Comparison of ENCODE assay signal across 8 cellular contexts in the genomic region with DNA sequence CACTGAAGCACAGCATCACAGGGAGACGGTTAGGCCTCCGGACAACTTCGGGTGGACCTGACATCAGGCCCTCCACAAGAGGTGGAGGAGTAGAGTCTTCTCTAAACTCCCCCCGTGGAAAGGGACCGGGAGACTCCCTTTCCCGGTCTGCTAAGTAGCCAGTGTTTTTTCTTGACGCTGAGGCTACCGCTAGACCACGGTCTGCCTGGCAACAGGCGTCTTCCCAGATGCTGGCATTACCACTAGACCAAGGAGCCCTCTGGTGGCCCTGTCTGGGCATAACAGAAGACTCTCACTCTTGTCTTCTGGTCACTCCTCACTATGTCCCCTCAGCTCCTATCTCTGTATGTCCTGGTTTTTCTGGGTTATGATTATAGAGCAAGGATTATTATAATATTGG.
DNase-seq lines count a peak whose midpoint lies in the region; ATAC-seq and TF ChIP-seq lines count a peak whose summit lies in the region.
"Not testable (repeated sequence)": the region's sequence is repeated elsewhere in the genome, so short reads cannot be mapped to it uniquely, and the experiment has no call there.

No MANE protein-coding gene starts in this region.

- intact Hi-C loops in A673 (cut with micrococcal nuclease; ENCODE audit: unreplicated experiment); PC-3 (cut with micrococcal nuclease): not testable (repeated sequence)

- CTCF ChIA-PET in A673 (lab: Charles Lee); PC-3 (lab: Charles Lee): not testable (repeated sequence)

- not testable (repeated sequence) for BruUV-seq in A673 (replicated peaks; lab: Mats Ljungman, UMichigan); PC-3 (replicated peaks; lab: Mats Ljungman, UMichigan)

- H3F3A ChIP-seq in MM.1S (ENCODE audit: insufficient read depth, low read length); PC-3 (ENCODE audit: low read length, unreplicated experiment): not testable (repeated sequence)

- not testable (repeated sequence) for H3K4me1 ChIP-seq in A673 (ENCODE audit: insufficient read depth, low read length, poor library complexity, severe bottlenecking); MM.1S (ENCODE audit: low read length); PC-3 (ENCODE audit: insufficient read depth, low read length)

- not testable (repeated sequence) for H3K4me3 ChIP-seq in A673 (ENCODE audit: low read depth, low read length, poor library complexity, severe bottlenecking); MM.1S (ENCODE audit: low read length); PC-3 (ENCODE audit: low read length); cardiac fibroblast (replicated peaks in 1 of 2; ENCODE audit: low read depth in 2 of 2, low read length in 2 of 2)

- H4K20me1 ChIP-seq in MM.1S (ENCODE audit: insufficient read depth, low read length); PC-3 (ENCODE audit: low read length): not testable (repeated sequence)

- H3K36me3 ChIP-seq in A673 (ENCODE audit: insufficient read depth, low read length, poor library complexity, severe bottlenecking); MM.1S (replicated peaks; ENCODE audit: insufficient read depth, low read length); PC-3 (ENCODE audit: low read depth, low read length): not testable (repeated sequence)

- not testable (repeated sequence) for H3K9me3 ChIP-seq in A673 (ENCODE audit: low read depth, low read length, poor library complexity, severe bottlenecking); MM.1S (replicated peaks; ENCODE audit: insufficient read depth, low read length); PC-3 (ENCODE audit: low read length)

- not testable (repeated sequence) for H3K27ac ChIP-seq in A673 (ENCODE audit: low read depth, low read length, poor library complexity, severe bottlenecking); MM.1S (ENCODE audit: low read length); PC-3 (ENCODE audit: low read length); VCaP

- TF ChIP-seq CTCF in A673 (conservative IDR thresholded peaks at IDR 0.05; ENCODE audit: low read depth, low read length) = not testable (repeated sequence)
- peak; percentile 33 for TF ChIP-seq CTCF in GM13977 (IDR thresholded peaks at IDR 0.05; ENCODE audit: extremely low read depth, insufficient read depth, missing control alignments)
- peak; percentile 21 for TF ChIP-seq CTCF in MM.1S (IDR thresholded peaks at IDR 0.05; ENCODE audit: low read length)
- peak; percentile 37; the same call in 1 of the 2 replicates for TF ChIP-seq CTCF in PC-3 (conservative IDR thresholded peaks at IDR 0.05; ENCODE audit: low read depth, low read length)
- TF ChIP-seq CTCF in VCaP (conservative IDR thresholded peaks at IDR 0.05) = 0 out of 2 replicates have a peak, but pooled peaks have one; percentile 22
- TF ChIP-seq CTCF in cardiac fibroblast (IDR thresholded peaks at IDR 0.05; ENCODE audit: low read depth, low read length) = peak; percentile 7

- POLR2A ChIA-PET in A673 (lab: Charles Lee; ENCODE audit: low non-redundant PET); PC-3 (lab: Charles Lee; ENCODE audit: unreplicated experiment): not testable (repeated sequence)

- not testable (repeated sequence) for H3K27me3 ChIP-seq in A673 (replicated peaks; ENCODE audit: insufficient read depth, low read depth, low read length, poor library complexity); MM.1S (replicated peaks; ENCODE audit: insufficient read depth, low read length); PC-3 (ENCODE audit: low read length)

- ATAC-seq in PC-3 = not testable (repeated sequence)

- in situ Hi-C loops in GM13977 (cut with MboI; ENCODE audit: low pct_unique_long_range_greater_than_20kb, low sequenced_read_pairs, unreplicated experiment) = not testable (repeated sequence)

- H2AFZ ChIP-seq in MM.1S (ENCODE audit: low read length); PC-3 (ENCODE audit: low read length): not testable (repeated sequence)

- not testable (repeated sequence) for H3K9ac ChIP-seq in MM.1S (ENCODE audit: low read length); PC-3 (ENCODE audit: low read length)

- peak; percentile 1 for DNase-seq in A673 (ENCODE audit: low spot score)
- DNase-seq in GM13977 (ENCODE audit: low spot score); MM.1S: not testable (repeated sequence)
- peak; percentile 37 for DNase-seq in PC-3
- DNase-seq in cardiac fibroblast (ENCODE audit: low read depth in 2 of 2) = peak in 1 of 2 donors; percentile 0
- DNase-seq in iPS DF 19.7 (ENCODE audit: low read depth, low spot score) = peak; percentile 0
- DNase-seq in stimulated activated CD4-positive, alpha-beta T cell treated with anti-CD3 and anti-CD28 coated beads, Interleukin-15, amount 100 ng/mL, for 24 hours = peak; percentile 1

- not testable (repeated sequence) for H3K79me2 ChIP-seq in MM.1S (ENCODE audit: low read length); PC-3 (ENCODE audit: low read length)

- H3K9me2 ChIP-seq in MM.1S (replicated peaks; ENCODE audit: insufficient read depth, low read length); PC-3 (replicated peaks; ENCODE audit: low read length): not testable (repeated sequence)

- not testable (repeated sequence) for H3K4me2 ChIP-seq in MM.1S (ENCODE audit: low read depth, low read length); PC-3 (ENCODE audit: low read length)
